13 cellular contexts compared by ENCODE assay signal in the genomic region with DNA sequence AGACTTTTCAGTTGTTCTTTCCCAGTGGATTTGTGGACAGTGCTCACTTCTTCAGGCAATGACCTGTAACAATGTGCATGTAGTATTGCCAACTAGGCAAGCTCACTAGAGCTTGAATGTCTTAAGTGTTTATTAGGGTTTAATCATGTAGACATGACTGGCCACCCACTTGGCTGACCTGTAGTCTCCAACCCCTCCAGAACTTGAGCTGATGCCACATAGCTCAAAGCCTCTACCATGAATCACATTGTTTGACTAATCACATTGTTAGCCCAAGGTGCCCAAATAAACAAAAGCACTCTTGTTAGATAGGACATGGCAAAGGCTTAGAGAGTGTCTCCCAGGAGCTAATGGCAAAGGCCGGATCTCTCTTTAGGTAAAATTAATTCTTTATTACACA.
A peak's percentile ranks its signal among the peaks of the same experiment; 100 is the strongest.
DNase-seq lines count a peak whose midpoint lies in the region; ATAC-seq and TF ChIP-seq lines count a peak whose summit lies in the region.
"Had no signal": no experiment of that assay in that cellular context is flagged by ENCODE, and none has a peak within 500 bp of the region (broad histone marks: within the 10 kb centered on the region; RNA-seq: fewer than 3 reads in every experiment).

No MANE protein-coding gene starts in this region.

- H3K27ac Mint-ChIP-seq in activated naive CD8-positive, alpha-beta T cell treated with anti-CD3 and anti-CD28 coated beads for 36 hours, result no peak overlapping the region
- H3K27ac Mint-ChIP-seq: activated T-cell treated with anti-CD3 and anti-CD28 coated beads, Interleukin-2, amount 50 U/mL, for 72 hours; nephron progenitor cell; WTC11 had no signal

- BruUV-seq in A673 (replicated peaks; lab: Mats Ljungman, UMichigan), result no TSS peak

- no peaks in the 10 kb centered on the region for H3K4me1 Mint-ChIP-seq in activated naive CD8-positive, alpha-beta T cell treated with anti-CD3 and anti-CD28 coated beads for 36 hours
- H3K4me1 Mint-ChIP-seq: nephron progenitor cell, WTC11 had no signal

- H3K4me1 ChIP-seq in A673 (ENCODE audit: insufficient read depth, low read length, poor library complexity, severe bottlenecking), result no peaks in the 10 kb centered on the region

- H3K9me3 ChIP-seq in A673 (ENCODE audit: low read depth, low read length, poor library complexity, severe bottlenecking), result no peaks in the 10 kb centered on the region

- no peaks in the 10 kb centered on the region for H3K36me3 Mint-ChIP-seq in activated naive CD8-positive, alpha-beta T cell treated with anti-CD3 and anti-CD28 coated beads for 36 hours

- no peak for ATAC-seq in HG03460 (IDR thresholded peaks at IDR 0.05; ENCODE audit: unreplicated experiment)
- ATAC-seq: activated T-cell treated with anti-CD3 and anti-CD28 coated beads, Interleukin-2, amount 50 U/mL, for 72 hours; WTC11 had no signal

- CTCF ChIA-PET in A673 (lab: Charles Lee), result no interaction called here

- intact Hi-C loops in A673 (cut with micrococcal nuclease; ENCODE audit: unreplicated experiment), result no loop called here

- H3K4me3 ChIP-seq in choroid plexus epithelial cell (ENCODE audit: low read depth, low read length) (no peak overlapping the region), skeletal muscle cell (ENCODE audit: low read depth, low read length) (no peak overlapping the region), A673 (ENCODE audit: low read depth, low read length, poor library complexity, severe bottlenecking) (no peak overlapping the region)

- peaks cover 6% of the 10 kb centered on the region for H3K9me3 Mint-ChIP-seq in activated naive CD8-positive, alpha-beta T cell treated with anti-CD3 and anti-CD28 coated beads for 36 hours
- H3K9me3 Mint-ChIP-seq: nephron progenitor cell had no signal

- H3K27me3 ChIP-seq in A673 (replicated peaks; ENCODE audit: insufficient read depth, low read depth, low read length, poor library complexity), result no peaks in the 10 kb centered on the region

- DNase-seq in ELR (ENCODE audit: low read depth) (peak; percentile 73), NCI-H446 treated with DMSO at 0.1 percent for 48 hours (lab: John Stamatoyannopoulos, UW) (peak; percentile 46), choroid plexus epithelial cell (ENCODE audit: low read depth) (peak; percentile 25), skeletal muscle cell (ENCODE audit: low read depth) (peak; percentile 56), A673 (ENCODE audit: low spot score) (no peak)
- no peak for DNase-seq in activated naive CD8-positive, alpha-beta T cell treated with anti-CD3 and anti-CD28 coated beads for 36 hours
- DNase-seq: activated T-cell treated with anti-CD3 and anti-CD28 coated beads, Interleukin-2, amount 50 U/mL, for 72 hours; caudate nucleus; left cardiac atrium; NCI-H2171; nephron progenitor cell had no signal

- H3K4me3 Mint-ChIP-seq in activated naive CD8-positive, alpha-beta T cell treated with anti-CD3 and anti-CD28 coated beads for 36 hours, result no peak overlapping the region
- H3K4me3 Mint-ChIP-seq: activated T-cell treated with anti-CD3 and anti-CD28 coated beads, Interleukin-2, amount 50 U/mL, for 72 hours; nephron progenitor cell; WTC11 had no signal

- no peaks in the 10 kb centered on the region for H3K36me3 ChIP-seq in A673 (ENCODE audit: insufficient read depth, low read length, poor library complexity, severe bottlenecking)

- no peaks in the 10 kb centered on the region for H3K27me3 Mint-ChIP-seq in activated naive CD8-positive, alpha-beta T cell treated with anti-CD3 and anti-CD28 coated beads for 36 hours

- TF ChIP-seq CTCF in choroid plexus epithelial cell (conservative IDR thresholded peaks at IDR 0.05; ENCODE audit: low read depth, low read length) (no peak), A673 (conservative IDR thresholded peaks at IDR 0.05; ENCODE audit: low read depth, low read length) (no peak)

- no peak overlapping the region for H3K27ac ChIP-seq in A673 (ENCODE audit: low read depth, low read length, poor library complexity, severe bottlenecking)

- POLR2A ChIA-PET in A673 (lab: Charles Lee; ENCODE audit: low non-redundant PET), result no interaction called here

Comparison
In these comparisons a context has a peak if more than half of its experiments do, and no peak if none do; other contexts are left out.
1. DNase-seq: peak in ELR (single experiment), NCI-H446 treated with DMSO at 0.1 percent for 48 hours (single experiment), choroid plexus epithelial cell (single experiment) and skeletal muscle cell (single experiment); none in activated naive CD8-positive, alpha-beta T cell treated with anti-CD3 and anti-CD28 coated beads for 36 hours (single experiment) and A673 (single experiment).